9 cellular contexts compared by ENCODE assay signal in the genomic region with DNA sequence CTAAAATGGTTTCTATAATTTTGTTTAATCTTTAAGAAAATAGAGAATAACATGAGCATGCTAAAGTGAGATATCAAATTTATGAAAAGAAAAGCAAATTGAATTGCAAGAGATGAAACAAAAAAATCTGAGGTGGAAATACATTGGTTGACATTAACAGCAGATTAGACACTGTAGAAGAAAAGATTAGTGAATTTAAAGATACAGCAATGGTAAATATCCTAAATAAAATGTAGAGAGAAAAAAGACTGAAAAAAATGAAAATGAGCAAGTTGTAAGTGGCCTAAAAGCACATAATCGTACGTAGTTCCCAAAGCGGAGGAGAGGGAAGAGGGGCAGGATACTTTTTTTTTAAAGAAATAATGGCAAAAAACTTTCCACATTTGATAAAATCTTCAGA.
"Had no signal": no experiment of that assay in that cellular context is flagged by ENCODE, and none has a peak within 500 bp of the region (broad histone marks: within the 10 kb centered on the region; RNA-seq: fewer than 3 reads in every experiment).

No MANE protein-coding gene starts in this region.

- H3K27ac Mint-ChIP-seq: GM23338, H9, HFFc6 had no signal

- ATAC-seq: GM23338, K562 had no signal

- FAIRE-seq: H1, H54, K562 had no signal

- DNase-seq: H9, HCEC 1CT, HFFc6, IMR-90, KG1 had no signal

- H3K4me3 Mint-ChIP-seq: GM23338, H9, HFFc6 had no signal

- H3K4me1 Mint-ChIP-seq: GM23338, H9 had no signal

- H3K4me3 ChIP-seq: GM23338, K562 had no signal

- H3K4me2 ChIP-seq: GM23338 had no signal
